8 cellular contexts compared by ENCODE assay signal in genomic region chr3:119579366-119580147, GRCh38. TPM values are rescaled to one million over a fixed set of nuclear protein-coding genes. Genes with fewer than 3 reads are reported as not detected.
DNase-seq lines count a peak whose midpoint lies in the region; ATAC-seq, FAIRE-seq and TF ChIP-seq lines count a peak whose summit lies in the region.

TSS of gene ADPRH (plus strand) at chr3:119579492. CDS start at chr3:119582170, 2,678 bp downstream.

- intact Hi-C loops in breast epithelium (cut with DNase I; ENCODE audit: low total_unique reads): no loop called here

- peak within 1 kb of the TSS; percentile 67 to 78 (median 69) for H3K4me3 ChIP-seq in breast epithelium
- H3K4me3 ChIP-seq in small intestine (ENCODE audit: low read depth in 1 of 2, low read length in 2 of 2): peak within 1 kb of the TSS; percentile 49 to 65

- ATAC-seq in GM19468 (IDR thresholded peaks at IDR 0.05; ENCODE audit: extremely low read depth, unreplicated experiment) (peak; percentile 31), HG03571 (IDR thresholded peaks at IDR 0.05; ENCODE audit: unreplicated experiment) (peak; percentile 52)

- peak; percentile 79 for DNase-seq in DMS53 (lab: John Stamatoyannopoulos, UW)
- peak in 4 of 5 donors; percentile 18 to 56 (median 34) for DNase-seq in T-helper 1 cell
- peak; percentile 75 to 83 for DNase-seq in breast epithelium (ENCODE audit: low spot score in 2 of 2)
- peak; percentile 94 for DNase-seq in iPS-NIHi11 (ENCODE audit: low spot score)
- DNase-seq in small intestine: peak; percentile 82
- no peak for DNase-seq in NCI-H1694 (lab: John Stamatoyannopoulos, UW)

- TF ChIP-seq CTCF in breast epithelium (IDR thresholded peaks at IDR 0.05): no peak

- H3K9me3 ChIP-seq in breast epithelium (no peaks in the 10 kb centered on the region), small intestine (ENCODE audit: control insufficient read depth, low read depth) (no peaks in the 10 kb centered on the region)

- no peaks in the 10 kb centered on the region for H3K27me3 ChIP-seq in breast epithelium
- no peaks in the 10 kb centered on the region for H3K27me3 ChIP-seq in small intestine (ENCODE audit: control insufficient read depth in 2 of 2, insufficient read depth in 2 of 2, low read length in 2 of 2)

- FAIRE-seq in small intestine (lab: Jason Lieb, UNC): no peak

- 0 to 1% (median 1%) methylated on average over 53 to 73 of the region's 73 CpGs for WGBS in small intestine, 3 donors

- TF ChIP-seq POLR2A in breast epithelium (IDR thresholded peaks at IDR 0.05): no peak

- H3K36me3 ChIP-seq in breast epithelium: no peaks in the 10 kb centered on the region
- H3K36me3 ChIP-seq in small intestine (ENCODE audit: control insufficient read depth in 2 of 2, insufficient read depth in 2 of 2, low read length in 2 of 2): no peaks in the 10 kb centered on the region

- H3K27ac ChIP-seq in breast epithelium (peak within 1 kb of the TSS; percentile 92 to 93), small intestine (ENCODE audit: low read depth in 1 of 2, low read length in 1 of 2) (peak within 1 kb of the TSS; percentile 66 to 94)

- H3K4me1 ChIP-seq in breast epithelium: no peaks in the 10 kb centered on the region
- H3K4me1 ChIP-seq in small intestine (ENCODE audit: control insufficient read depth in 2 of 2, insufficient read depth in 1 of 2, low read depth in 1 of 2, low read length in 1 of 2): no peaks in the 10 kb centered on the region

RNA-seq across cellular contexts. Expression of gene ADPRH, which starts in this region (rescaled TPM):
- 10 to 100 TPM in 1 of 3 donors, 1 to 10 TPM in 2; 5.9 to 10.9 (median 9.8) TPM for total RNA-seq in breast epithelium
- 1 to 10 TPM in 2 of 3 donors, under 1 TPM in 1; 0.89 to 5.4 (median 1.4) TPM for polyA plus RNA-seq in small intestine
